In the genomic region with DNA sequence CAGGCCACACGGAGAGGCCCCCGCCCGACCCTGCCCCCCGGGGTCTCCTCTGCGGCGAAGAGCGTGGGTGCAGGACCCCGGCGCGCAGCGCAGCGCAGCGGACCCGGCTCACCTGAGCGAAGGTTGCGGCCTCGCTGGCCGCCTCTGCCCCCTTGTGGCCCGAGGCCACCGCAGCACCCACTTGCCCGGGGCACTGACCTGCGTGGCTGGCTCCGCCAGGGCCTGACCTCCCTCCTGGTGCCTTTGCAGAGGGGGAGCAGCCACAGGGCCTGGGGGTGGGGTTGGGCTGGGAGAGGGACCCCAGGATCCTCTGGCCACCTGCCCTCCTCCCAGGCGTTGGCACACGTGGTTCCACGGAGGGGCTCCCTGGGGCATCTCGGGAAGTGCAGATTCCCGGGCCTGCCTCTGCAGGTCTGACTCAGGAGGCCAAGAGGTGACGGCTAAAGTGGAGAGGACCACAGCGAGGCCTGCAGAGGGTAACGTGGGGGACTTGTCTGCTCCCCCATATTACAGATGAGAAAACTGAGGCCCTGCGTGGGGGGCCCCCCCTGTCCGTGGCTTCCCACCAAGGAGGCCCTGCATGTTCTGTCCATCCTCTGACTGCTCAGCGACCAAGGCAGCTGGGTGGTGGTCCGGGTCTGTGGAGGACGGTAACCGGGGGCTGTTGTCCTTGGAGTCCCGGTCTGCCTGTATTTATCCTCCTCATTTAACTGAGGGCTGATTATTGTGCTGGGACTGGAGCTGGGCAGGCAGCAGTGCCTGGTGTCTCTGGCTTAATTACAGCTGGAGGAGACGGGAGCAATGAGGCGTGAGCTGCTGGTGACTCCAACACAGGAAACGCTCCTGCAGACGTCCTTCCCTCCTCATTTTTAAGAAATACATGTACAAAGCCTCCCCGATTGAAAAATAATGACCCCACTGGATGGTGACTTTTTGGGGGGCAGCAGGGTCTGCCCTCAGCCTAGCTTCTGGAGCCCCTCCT, we compare ENCODE assay signal across 8 cellular contexts.
DNase-seq lines count a peak whose midpoint lies in the region; ATAC-seq and TF ChIP-seq lines count a peak whose summit lies in the region.

No MANE protein-coding gene starts in this region.

- no peaks in the 10 kb centered on the region for H3K36me3 ChIP-seq in heart left ventricle
- H3K36me3 ChIP-seq in smooth muscle cell (ENCODE audit: low read depth): no peaks in the 10 kb centered on the region

- intact Hi-C loops in activated T-helper 1 cell treated with anti-CD3 and anti-CD28 coated beads, Interleukin-12 subunit alpha, Interleukin-12 subunit beta, Interleukin-2, Interleukin-4 antibody, amounts not matched to agents 30 ng/mL and 10 ng/mL and 1 ng/mL, durations not matched to agents 14 hours and 24 hours and 36 hours (cut with micrococcal nuclease): loop anchor here (1.0 kb wide), 1 partner anchor 272 kb away; no protein-coding TSS in a partner anchor
- intact Hi-C loops in heart left ventricle (cut with DNase I): loop anchor here in 6 of 10 donors (2.0 to 10.0 kb wide), 3 partner anchors 210 to 972 kb away; no protein-coding TSS in a partner anchor

- no peak overlapping the region for H2AFZ ChIP-seq in smooth muscle cell (ENCODE audit: low read depth)

- no peaks in the 10 kb centered on the region for H3K4me1 ChIP-seq in heart left ventricle
- peaks cover 22% of the 10 kb centered on the region for H3K4me1 ChIP-seq in smooth muscle cell (ENCODE audit: low read depth)

- peak overlapping the region; percentile 66 for H3K4me2 ChIP-seq in smooth muscle cell

- H3F3A ChIP-seq in smooth muscle cell (ENCODE audit: low read depth): no peaks in the 10 kb centered on the region

- no peaks in the 10 kb centered on the region for H3K36me3 Mint-ChIP-seq in activated T-helper 1 cell treated with anti-CD3 and anti-CD28 coated beads, Interleukin-12 subunit alpha, Interleukin-12 subunit beta, Interleukin-2, Interleukin-4 antibody, amounts not matched to agents 30 ng/mL and 10 ng/mL and 1 ng/mL, durations not matched to agents 14 hours and 24 hours and 36 hours (ENCODE audit: low read depth)

- DNase-seq in NCI-H82 (lab: John Stamatoyannopoulos, UW) (peak; percentile 40), NCI-H82 treated with DMSO at 0.1 percent for 48 hours (lab: John Stamatoyannopoulos, UW; ENCODE audit: unreplicated experiment) (no peak), NCI-H460 (ENCODE audit: extremely low read depth, low read depth) (peak; percentile 34), heart left ventricle (peak in 1 of 5 donors; percentile 72), smooth muscle cell (lab: John Stamatoyannopoulos, UW; ENCODE audit: unreplicated experiment) (no peak)
- DNase-seq in activated T-helper 1 cell treated with anti-CD3 and anti-CD28 coated beads, Interleukin-12 subunit alpha, Interleukin-12 subunit beta, Interleukin-2, Interleukin-4 antibody, amounts not matched to agents 30 ng/mL and 10 ng/mL and 1 ng/mL, durations not matched to agents 14 hours and 24 hours and 36 hours (ENCODE audit: low spot score): peak; percentile 24

- no peak overlapping the region for H3K9ac ChIP-seq in smooth muscle cell (ENCODE audit: low read depth)

- no peaks in the 10 kb centered on the region for H3K9me3 Mint-ChIP-seq in activated T-helper 1 cell treated with anti-CD3 and anti-CD28 coated beads, Interleukin-12 subunit alpha, Interleukin-12 subunit beta, Interleukin-2, Interleukin-4 antibody, amounts not matched to agents 30 ng/mL and 10 ng/mL and 1 ng/mL, durations not matched to agents 14 hours and 24 hours and 36 hours

- H3K4me3 ChIP-seq in heart left ventricle: no peak overlapping the region
- peak overlapping the region; percentile 38 for H3K4me3 ChIP-seq in smooth muscle cell

- H3K27me3 Mint-ChIP-seq in activated T-helper 1 cell treated with anti-CD3 and anti-CD28 coated beads, Interleukin-12 subunit alpha, Interleukin-12 subunit beta, Interleukin-2, Interleukin-4 antibody, amounts not matched to agents 30 ng/mL and 10 ng/mL and 1 ng/mL, durations not matched to agents 14 hours and 24 hours and 36 hours (ENCODE audit: insufficient read depth): peaks cover 10% of the 10 kb centered on the region

- no peak overlapping the region for H3K4me3 Mint-ChIP-seq in activated T-helper 1 cell treated with anti-CD3 and anti-CD28 coated beads, Interleukin-12 subunit alpha, Interleukin-12 subunit beta, Interleukin-2, Interleukin-4 antibody, amounts not matched to agents 30 ng/mL and 10 ng/mL and 1 ng/mL, durations not matched to agents 14 hours and 24 hours and 36 hours

- no peaks in the 10 kb centered on the region for H4K20me1 ChIP-seq in smooth muscle cell (ENCODE audit: low read depth)

- WGBS in heart left ventricle, 4 donors: 31 to 57% (median 41%) methylated on average over 18 to 43 of the region's 43 CpGs
- 51% methylated on average over 34 of the region's 43 CpGs for WGBS in smooth muscle cell (ENCODE audit: low lambda C conversion rate)

- no peak overlapping the region for H3K27ac Mint-ChIP-seq in activated T-helper 1 cell treated with anti-CD3 and anti-CD28 coated beads, Interleukin-12 subunit alpha, Interleukin-12 subunit beta, Interleukin-2, Interleukin-4 antibody, amounts not matched to agents 30 ng/mL and 10 ng/mL and 1 ng/mL, durations not matched to agents 14 hours and 24 hours and 36 hours

- peak in 3 of 4 donors; percentile 54 to 72 (median 67) for ATAC-seq in heart left ventricle
- no peak for ATAC-seq in GM21717 (IDR thresholded peaks at IDR 0.05; ENCODE audit: unreplicated experiment)
- ATAC-seq in HG02759 (IDR thresholded peaks at IDR 0.05; ENCODE audit: unreplicated experiment): no peak

- H3K27me3 ChIP-seq in heart left ventricle (peaks cover 13 to 52% (median 29%) of the 10 kb centered on the region in 9 donors), smooth muscle cell (ENCODE audit: low read depth) (no peaks in the 10 kb centered on the region)

- no peaks in the 10 kb centered on the region for H3K4me1 Mint-ChIP-seq in activated T-helper 1 cell treated with anti-CD3 and anti-CD28 coated beads, Interleukin-12 subunit alpha, Interleukin-12 subunit beta, Interleukin-2, Interleukin-4 antibody, amounts not matched to agents 30 ng/mL and 10 ng/mL and 1 ng/mL, durations not matched to agents 14 hours and 24 hours and 36 hours (ENCODE audit: low read depth)

- no peak overlapping the region for H3K27ac ChIP-seq in heart left ventricle
- H3K27ac ChIP-seq in smooth muscle cell (ENCODE audit: low read depth): no peak overlapping the region

- H3K9me3 ChIP-seq in heart left ventricle (no peaks in the 10 kb centered on the region), smooth muscle cell (replicated peaks; ENCODE audit: low read depth) (no peaks in the 10 kb centered on the region)

- no peaks in the 10 kb centered on the region for H3K79me2 ChIP-seq in smooth muscle cell (ENCODE audit: low read depth)

- no peak for TF ChIP-seq POLR2A in heart left ventricle (IDR thresholded peaks at IDR 0.05)

- TF ChIP-seq CTCF in heart left ventricle (IDR thresholded peaks at IDR 0.05) (peak; percentile 30 to 71 (median 58)), smooth muscle cell (IDR thresholded peaks at IDR 0.05; ENCODE audit: borderline replicate concordance, insufficient read depth, poor library complexity, severe bottlenecking) (peak; percentile 70)

Comparison
In these comparisons a context has a peak if more than half of its experiments do, and no peak if none do; other contexts are left out.
1. DNase-seq: peak in NCI-H82 (single experiment), NCI-H460 (single experiment) and activated T-helper 1 cell treated with anti-CD3 and anti-CD28 coated beads, Interleukin-12 subunit alpha, Interleukin-12 subunit beta, Interleukin-2, Interleukin-4 antibody, amounts not matched to agents 30 ng/mL and 10 ng/mL and 1 ng/mL, durations not matched to agents 14 hours and 24 hours and 36 hours (single experiment); none in NCI-H82 treated with DMSO at 0.1 percent for 48 hours (single experiment) and smooth muscle cell (single experiment).
2. ATAC-seq: peak in heart left ventricle (3 of 4); none in GM21717 (single experiment) and HG02759 (single experiment).